Comparison of ENCODE assay signal across 21 cellular contexts in genomic region chr10:101525848-101526247, GRCh38.
DNase-seq lines count a peak whose midpoint lies in the region; TF ChIP-seq lines count a peak whose summit lies in the region.
"Had no signal": no experiment of that assay in that cellular context is flagged by ENCODE, and none has a peak within 500 bp of the region (broad histone marks: within the 10 kb centered on the region; RNA-seq: fewer than 3 reads in every experiment).

No MANE protein-coding gene starts in this region.

- TF ChIP-seq CTCF in GM10248 (IDR thresholded peaks at IDR 0.05; ENCODE audit: control extremely low read depth, extremely low read depth, low read depth, missing control alignments) = no peak

- in situ Hi-C loops in G401 (cut with HindIII; ENCODE audit: low sequenced_read_pairs) = no loop called here

- CTCF ChIA-PET in GM10248 (lab: Yijun Ruan, JAX) = interaction anchor here (0.6 to 1.7 kb wide), 3 partner anchors 18 to 312 kb away, joined by 3 to 5 read pairs (median 5); no protein-coding TSS in a partner anchor

- DNase-seq in Ammon's horn (ENCODE audit: low spot score) (peak; percentile 52), G401 (ENCODE audit: low spot score) (peak; percentile 29), globus pallidus (ENCODE audit: low spot score) (peak; percentile 57), putamen (ENCODE audit: low spot score) (peak; percentile 3), NCI-H2029 (lab: John Stamatoyannopoulos, UW) (no peak), GM10248 (ENCODE audit: extremely low spot score) (no peak)
- no peak for DNase-seq in stimulated activated CD4-positive, alpha-beta T cell treated with anti-CD3 and anti-CD28 coated beads, Interleukin-12 subunit alpha, Interleukin-12 subunit beta, amount 100 ng/mL, for 4 hours
- DNase-seq: BE2C; CD4-positive, CD25-positive, alpha-beta regulatory T cell; COR-L47; DMS79; GOT3; HCEC 1CT; KBM-7; MM.1S; NCI-H1048; NCI-H1417 treated with DMSO at 0.1 percent for 48 hours; NCI-H1930; NCI-H226; NCI-H510A treated with DMSO at 0.1 percent for 48 hours; NCI-H748 treated with DMSO at 0.1 percent for 48 hours had no signal

- POLR2A ChIA-PET in GM10248 (lab: Yijun Ruan, JAX) = no interaction called here

Comparison
In these comparisons a context has a peak if more than half of its experiments do, and no peak if none do; other contexts are left out.
1. DNase-seq: peak in Ammon's horn (single experiment), G401 (single experiment), globus pallidus (single experiment) and putamen (single experiment); none in stimulated activated CD4-positive, alpha-beta T cell treated with anti-CD3 and anti-CD28 coated beads, Interleukin-12 subunit alpha, Interleukin-12 subunit beta, amount 100 ng/mL, for 4 hours (single experiment), NCI-H2029 (single experiment) and GM10248 (single experiment).